ENCODE assay signal across 25 cellular contexts in genomic region chr20:58384821-58385220, GRCh38.
"Had no signal": no experiment of that assay in that cellular context is flagged by ENCODE, and none has a peak within 500 bp of the region (broad histone marks: within the 10 kb centered on the region; RNA-seq: fewer than 3 reads in every experiment).

No MANE protein-coding gene starts in this region.

- H3K4me3 ChIP-seq: heart left ventricle, left lung, lower lobe of right lung, ovary, right atrium auricular region, spleen, tibial nerve, uterus had no signal

- ATAC-seq: heart left ventricle; left colon; left lung; lower lobe of right lung; naive thymus-derived CD8-positive, alpha-beta T cell; sciatic nerve; stimulated activated memory B cell treated with anti-CD40 and anti-IgM and Interleukin-4, amounts not matched to agents 10 μg/mL and 1 μg/mL and 100 μg/mL, for 72 hours; stimulated activated naive CD8-positive, alpha-beta T cell treated with anti-CD3 and anti-CD28 coated beads, Interleukin-15, amount 100 ng/mL, for 72 hours had no signal

- H3K4me1 ChIP-seq: uterus had no signal

- H3K27me3 ChIP-seq: left lung, ovary, right atrium auricular region, uterus had no signal

- H3K9me3 ChIP-seq: left lung, ovary, right atrium auricular region, uterus had no signal

- H3K27ac ChIP-seq: heart left ventricle, left lung, lower lobe of right lung, ovary, right atrium auricular region, spleen, tibial nerve, uterus had no signal

- DNase-seq: heart left ventricle; hypothalamus; immature natural killer cell; kidney; left colon; left lung; lower lobe of right lung; mammary epithelial cell; mesendoderm; naive thymus-derived CD8-positive, alpha-beta T cell; nephron progenitor cell; ovary; small intestine; spleen; stimulated activated CD4-positive, alpha-beta T cell treated with anti-CD3 and anti-CD28 coated beads, Interleukin-4, amount 100 ng/mL, for 24 hours; stimulated activated CD8-positive, alpha-beta memory T cell treated with anti-CD3 and anti-CD28 coated beads, Interleukin-4, amount 100 ng/mL, for 48 hours; stimulated activated naive CD4-positive, alpha-beta T cell treated with Interleukin-2 at 50 U/mL for 16 hours; stimulated activated naive CD8-positive, alpha-beta T cell treated with anti-CD3 and anti-CD28 coated beads, Interleukin-15, amount 100 ng/mL, for 72 hours; substantia nigra; uterus had no signal

- FAIRE-seq: islet of Langerhans, kidney, small intestine had no signal

- H3K36me3 ChIP-seq: heart left ventricle, left lung, lower lobe of right lung, ovary, right atrium auricular region, spleen, tibial nerve, uterus had no signal
